In genomic region chr6:74459260-74459659, GRCh38 we compare ENCODE assay signal across 13 cellular contexts.
DNase-seq lines count a peak whose midpoint lies in the region; ATAC-seq and TF ChIP-seq lines count a peak whose summit lies in the region.
"Had no signal": no experiment of that assay in that cellular context is flagged by ENCODE, and none has a peak within 500 bp of the region (broad histone marks: within the 10 kb centered on the region; RNA-seq: fewer than 3 reads in every experiment).

No MANE protein-coding gene starts in this region.

- H3K9ac ChIP-seq in mesenchymal stem cell (ENCODE audit: low read length) (no peak overlapping the region), stomach smooth muscle (ENCODE audit: low read length in 2 of 2) (no peak overlapping the region)

- H3K9me3 ChIP-seq in mesenchymal stem cell (ENCODE audit: control insufficient read depth, low read length) = peaks cover 7% of the 10 kb centered on the region
- peaks cover 0 to 3% of the 10 kb centered on the region in 2 donors for H3K9me3 ChIP-seq in stomach smooth muscle (ENCODE audit: control insufficient read depth in 2 of 2, low read length in 2 of 2)

- TF ChIP-seq CTCF in 22Rv1 (IDR thresholded peaks at IDR 0.05) = no peak

- H3K27ac ChIP-seq in 22Rv1 (peak overlapping the region; percentile 57), mesenchymal stem cell (ENCODE audit: low read length, poor library complexity, severe bottlenecking) (no peak overlapping the region), stomach smooth muscle (ENCODE audit: low read length) (no peak overlapping the region)
- H3K27ac ChIP-seq: C4-2B had no signal

- no peak overlapping the region for H2BK120ac ChIP-seq in mesenchymal stem cell (ENCODE audit: low read depth, low read length)

- H3K79me1 ChIP-seq in mesenchymal stem cell (replicated peaks; ENCODE audit: low read length, poor library complexity, severe bottlenecking) = no peaks in the 10 kb centered on the region

- no peak overlapping the region for H2AFZ ChIP-seq in mesenchymal stem cell (ENCODE audit: low read depth, low read length)
- H2AFZ ChIP-seq: GM23338 had no signal

- peak overlapping the region in 1 of 2 experiments; percentile 83 for H3K18ac ChIP-seq in mesenchymal stem cell (ENCODE audit: low read depth in 1 of 2, low read length in 2 of 2)

- H2BK5ac ChIP-seq in mesenchymal stem cell (ENCODE audit: low read depth, low read length, poor library complexity, severe bottlenecking) = no peak overlapping the region

- no peaks in the 10 kb centered on the region for H3K27me3 ChIP-seq in mesenchymal stem cell (ENCODE audit: control insufficient read depth in 1 of 2, insufficient read depth in 1 of 2, low read length in 2 of 2)
- no peaks in the 10 kb centered on the region for H3K27me3 ChIP-seq in stomach smooth muscle (ENCODE audit: control insufficient read depth in 1 of 2, insufficient read depth in 2 of 2, low read length in 2 of 2)

- H4K91ac ChIP-seq in mesenchymal stem cell (ENCODE audit: low read length) = peak overlapping the region; percentile 91

- no peak for ATAC-seq in GM18907 (IDR thresholded peaks at IDR 0.05; ENCODE audit: unreplicated experiment)
- ATAC-seq: GM23338 had no signal

- H3K23ac ChIP-seq in mesenchymal stem cell (ENCODE audit: low read length in 2 of 2) = no peak overlapping the region

- H2AK5ac ChIP-seq in mesenchymal stem cell (ENCODE audit: low read length, severe bottlenecking) = no peak overlapping the region

- H3K4me1 ChIP-seq in mesenchymal stem cell (ENCODE audit: control insufficient read depth, insufficient read depth, low read depth, low read length) (no peaks in the 10 kb centered on the region), stomach smooth muscle (ENCODE audit: control insufficient read depth, insufficient read depth, low read length) (peaks cover 3% of the 10 kb centered on the region)

- no peak overlapping the region for H3K14ac ChIP-seq in mesenchymal stem cell (ENCODE audit: low read length in 2 of 2)

- H3K4me3 ChIP-seq in mesenchymal stem cell (ENCODE audit: insufficient read depth in 1 of 2, low read depth in 1 of 2, low read length in 2 of 2) (no peak overlapping the region), stomach smooth muscle (ENCODE audit: low read length in 2 of 2) (peak overlapping the region; percentile 24 to 34)
- H3K4me3 ChIP-seq: GM23338 had no signal

- WGBS in mesenchymal stem cell = 60% methylated on average over 4 of the region's 7 CpGs

- H3K36me3 ChIP-seq in mesenchymal stem cell (ENCODE audit: control insufficient read depth in 1 of 2, insufficient read depth in 2 of 2, low read depth in 1 of 2, low read length in 2 of 2) = no peaks in the 10 kb centered on the region
- no peaks in the 10 kb centered on the region for H3K36me3 ChIP-seq in stomach smooth muscle (ENCODE audit: control insufficient read depth in 2 of 2, insufficient read depth in 2 of 2, low read length in 2 of 2)

- H2BK12ac ChIP-seq in mesenchymal stem cell (ENCODE audit: low read length in 2 of 2) = peak overlapping the region; percentile 28 to 79

- H2BK15ac ChIP-seq in mesenchymal stem cell (ENCODE audit: low read depth, poor library complexity, severe bottlenecking) = no peak overlapping the region

- peak overlapping the region in 1 of 2 experiments; percentile 5 for H3K4ac ChIP-seq in mesenchymal stem cell (ENCODE audit: low read depth in 1 of 2, low read length in 2 of 2)

- DNase-seq in amniotic epithelial cell (ENCODE audit: low read depth) (peak; percentile 37), mesenchymal stem cell (peak; percentile 42), COLO668 (lab: John Stamatoyannopoulos, UW; ENCODE audit: unreplicated experiment) (no peak)
- DNase-seq: ACHN; Calu3; CD4-positive, alpha-beta memory T cell; H7; KG1 had no signal

- no peak overlapping the region for H3K4me2 ChIP-seq in mesenchymal stem cell (ENCODE audit: low read length, poor library complexity, severe bottlenecking)
- H3K4me2 ChIP-seq: GM23338 had no signal

- no peak overlapping the region for H4K8ac ChIP-seq in mesenchymal stem cell (ENCODE audit: low read length)

Comparison
In these comparisons a context has a peak if more than half of its experiments do, and no peak if none do; other contexts are left out.
1. H3K4me3 ChIP-seq: peak in stomach smooth muscle (2 of 2); none in mesenchymal stem cell (0 of 2).